10 cellular contexts compared by ENCODE assay signal in the genomic region with DNA sequence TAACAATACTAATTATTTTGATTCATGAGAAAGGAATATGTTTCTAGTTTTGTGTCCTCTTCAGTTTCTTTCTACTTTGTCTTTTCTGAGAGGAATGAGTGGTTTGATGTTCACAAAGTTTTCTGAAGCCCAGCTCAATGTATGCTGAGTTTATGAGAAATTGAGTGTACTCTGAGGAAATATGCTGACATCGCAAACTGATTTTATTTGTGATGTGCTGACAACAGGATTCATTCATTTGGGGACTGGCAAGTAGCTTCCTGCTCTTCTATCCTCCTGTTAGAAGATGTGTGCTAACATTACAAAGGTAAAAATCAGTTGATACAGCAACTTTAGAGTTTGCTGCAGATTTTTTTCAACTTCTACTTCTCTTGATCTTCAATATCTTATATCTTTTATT.
"Had no signal": no experiment of that assay in that cellular context is flagged by ENCODE, and none has a peak within 500 bp of the region (broad histone marks: within the 10 kb centered on the region; RNA-seq: fewer than 3 reads in every experiment).

No MANE protein-coding gene starts in this region.

- H3K4me2 ChIP-seq: KMS-11 had no signal

- H3K9ac ChIP-seq: GM23248, KMS-11 had no signal

- DNase-seq: GM23248, GOT3, H7, HFFc6, KBM-7 had no signal

- H3K4me3 ChIP-seq: GM23248, HAP-1 had no signal

- ATAC-seq: HCT116 had no signal

- H3K36me3 ChIP-seq: HAP-1 had no signal

- FAIRE-seq: HTR-8/SVneo had no signal

- H2AFZ ChIP-seq: GM23248 had no signal

- H3K9me3 ChIP-seq: HAP-1 had no signal

- H3K4me1 ChIP-seq: HAP-1 had no signal

- H3K27ac ChIP-seq: GM23248, HL-60, KMS-11 had no signal
